Comparison of ENCODE assay signal across 1 cellular context in the genomic region with DNA sequence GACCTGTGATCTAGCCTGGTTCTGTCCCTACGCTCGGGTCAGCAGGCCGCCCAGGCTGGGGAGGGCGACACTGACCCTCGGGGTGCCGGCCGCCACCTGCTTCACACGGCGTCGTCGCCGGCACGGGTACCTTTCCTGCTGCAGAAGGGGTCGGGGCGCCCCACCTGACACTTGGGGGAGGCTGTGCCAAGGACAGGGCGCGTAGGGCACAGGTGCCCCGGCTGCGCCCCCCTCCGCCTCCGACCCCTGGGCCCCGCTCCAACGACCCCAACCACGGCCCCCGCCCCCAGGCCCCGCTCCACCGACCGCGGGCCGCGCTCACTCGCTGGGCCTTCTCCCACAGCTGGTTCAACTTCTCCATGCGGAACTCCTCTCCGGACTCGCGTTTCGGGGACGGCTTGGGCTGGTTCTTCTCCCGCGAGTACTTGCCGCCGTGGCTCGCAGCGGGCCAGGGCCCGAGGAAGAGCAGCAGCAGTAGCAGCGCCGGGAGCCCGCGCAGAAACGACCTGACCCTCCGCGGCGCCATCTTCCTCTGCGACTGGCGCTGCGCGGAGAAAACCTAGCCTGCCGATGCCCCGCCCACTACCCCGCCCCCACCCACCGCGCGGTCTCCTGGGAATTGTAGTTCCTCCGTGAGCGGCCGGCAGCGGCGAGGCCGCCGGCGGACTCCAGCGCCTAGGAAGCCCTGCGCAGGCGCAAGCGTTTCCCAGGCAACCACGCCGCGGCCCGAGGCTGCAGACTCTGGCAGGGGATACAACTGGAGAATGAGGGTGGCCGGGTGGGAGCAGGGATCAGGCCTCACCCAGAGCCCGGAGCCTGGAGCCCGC.
TF ChIP-seq lines count a peak whose summit lies in the region.

A gene with protein sequence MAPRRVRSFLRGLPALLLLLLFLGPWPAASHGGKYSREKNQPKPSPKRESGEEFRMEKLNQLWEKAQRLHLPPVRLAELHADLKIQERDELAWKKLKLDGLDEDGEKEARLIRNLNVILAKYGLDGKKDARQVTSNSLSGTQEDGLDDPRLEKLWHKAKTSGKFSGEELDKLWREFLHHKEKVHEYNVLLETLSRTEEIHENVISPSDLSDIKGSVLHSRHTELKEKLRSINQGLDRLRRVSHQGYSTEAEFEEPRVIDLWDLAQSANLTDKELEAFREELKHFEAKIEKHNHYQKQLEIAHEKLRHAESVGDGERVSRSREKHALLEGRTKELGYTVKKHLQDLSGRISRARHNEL (minus strand): TSS at position 536 of the 827 bp plus-strand sequence. CDS start 10 bp downstream, at position 526.

TF ChIP-seq in HEK293, 187 proteins besides CTCF, POLR2A, EP300 and RAD21 (continued from another document and continues in another):
- TF ChIP-seq, protein P1, sequence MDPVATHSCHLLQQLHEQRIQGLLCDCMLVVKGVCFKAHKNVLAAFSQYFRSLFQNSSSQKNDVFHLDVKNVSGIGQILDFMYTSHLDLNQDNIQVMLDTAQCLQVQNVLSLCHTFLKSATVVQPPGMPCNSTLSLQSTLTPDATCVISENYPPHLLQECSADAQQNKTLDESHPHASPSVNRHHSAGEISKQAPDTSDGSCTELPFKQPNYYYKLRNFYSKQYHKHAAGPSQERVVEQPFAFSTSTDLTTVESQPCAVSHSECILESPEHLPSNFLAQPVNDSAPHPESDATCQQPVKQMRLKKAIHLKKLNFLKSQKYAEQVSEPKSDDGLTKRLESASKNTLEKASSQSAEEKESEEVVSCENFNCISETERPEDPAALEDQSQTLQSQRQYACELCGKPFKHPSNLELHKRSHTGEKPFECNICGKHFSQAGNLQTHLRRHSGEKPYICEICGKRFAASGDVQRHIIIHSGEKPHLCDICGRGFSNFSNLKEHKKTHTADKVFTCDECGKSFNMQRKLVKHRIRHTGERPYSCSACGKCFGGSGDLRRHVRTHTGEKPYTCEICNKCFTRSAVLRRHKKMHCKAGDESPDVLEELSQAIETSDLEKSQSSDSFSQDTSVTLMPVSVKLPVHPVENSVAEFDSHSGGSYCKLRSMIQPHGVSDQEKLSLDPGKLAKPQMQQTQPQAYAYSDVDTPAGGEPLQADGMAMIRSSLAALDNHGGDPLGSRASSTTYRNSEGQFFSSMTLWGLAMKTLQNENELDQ (tag by site-specific recombination; IDR thresholded peaks at IDR 0.05; ENCODE audit: low read depth), result no peak
- TF ChIP-seq, protein P2, sequence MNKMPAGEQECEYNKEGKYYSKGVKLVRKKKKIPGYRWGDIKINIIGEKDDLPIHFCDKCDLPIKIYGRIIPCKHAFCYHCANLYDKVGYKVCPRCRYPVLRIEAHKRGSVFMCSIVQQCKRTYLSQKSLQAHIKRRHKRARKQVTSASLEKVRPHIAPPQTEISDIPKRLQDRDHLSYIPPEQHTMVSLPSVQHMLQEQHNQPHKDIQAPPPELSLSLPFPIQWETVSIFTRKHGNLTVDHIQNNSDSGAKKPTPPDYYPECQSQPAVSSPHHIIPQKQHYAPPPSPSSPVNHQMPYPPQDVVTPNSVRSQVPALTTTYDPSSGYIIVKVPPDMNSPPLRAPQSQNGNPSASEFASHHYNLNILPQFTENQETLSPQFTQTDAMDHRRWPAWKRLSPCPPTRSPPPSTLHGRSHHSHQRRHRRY (tag by site-specific recombination; IDR thresholded peaks at IDR 0.05), result no peak
- no peak for TF ChIP-seq ZNF132 (tag by site-specific recombination; IDR thresholded peaks at IDR 0.05; ENCODE audit: borderline replicate concordance)
- no peak for TF ChIP-seq ZNF311 (tag by site-specific recombination; IDR thresholded peaks at IDR 0.05; ENCODE audit: borderline replicate concordance)
- TF ChIP-seq ZNF423 (tag by site-specific recombination; IDR thresholded peaks at IDR 0.05), result no peak
- no peak for TF ChIP-seq ZNF211 (tag by site-specific recombination; IDR thresholded peaks at IDR 0.05; ENCODE audit: low read depth)
- no peak for TF ChIP-seq ZNF121 (tag by site-specific recombination; IDR thresholded peaks at IDR 0.05)
- TF ChIP-seq OVOL3 (tag by site-specific recombination; IDR thresholded peaks at IDR 0.05), result no peak
- TF ChIP-seq, protein P3, sequence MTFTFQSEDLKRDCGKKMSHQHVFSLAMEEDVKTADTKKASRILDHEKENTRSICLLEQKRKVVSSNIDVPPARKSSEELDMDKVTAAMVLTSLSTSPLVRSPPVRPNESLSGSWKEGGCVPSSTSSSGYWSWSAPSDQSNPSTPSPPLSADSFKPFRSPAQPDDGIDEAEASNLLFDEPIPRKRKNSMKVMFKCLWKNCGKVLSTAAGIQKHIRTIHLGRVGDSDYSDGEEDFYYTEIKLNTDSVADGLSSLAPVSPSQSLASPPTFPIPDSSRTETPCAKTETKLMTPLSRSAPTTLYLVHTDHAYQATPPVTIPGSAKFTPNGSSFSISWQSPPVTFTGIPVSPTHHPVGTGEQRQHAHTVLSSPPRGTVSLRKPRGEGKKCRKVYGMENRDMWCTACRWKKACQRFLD (tag by site-specific recombination; IDR thresholded peaks at IDR 0.05), result no peak
- TF ChIP-seq ZNF202 (tag by site-specific recombination; IDR thresholded peaks at IDR 0.05; ENCODE audit: borderline replicate concordance), result no peak
- no peak for TF ChIP-seq ZNF341 (tag by site-specific recombination; IDR thresholded peaks at IDR 0.05; ENCODE audit: low read depth)
- no peak for TF ChIP-seq ZNF48 (tag by site-specific recombination; IDR thresholded peaks at IDR 0.05)
- no peak for TF ChIP-seq MZF1 (tag by site-specific recombination; IDR thresholded peaks at IDR 0.05; ENCODE audit: borderline replicate concordance)
- no peak for TF ChIP-seq ZNF138 (tag by site-specific recombination; IDR thresholded peaks at IDR 0.05; ENCODE audit: borderline replicate concordance)
- TF ChIP-seq, protein P4, sequence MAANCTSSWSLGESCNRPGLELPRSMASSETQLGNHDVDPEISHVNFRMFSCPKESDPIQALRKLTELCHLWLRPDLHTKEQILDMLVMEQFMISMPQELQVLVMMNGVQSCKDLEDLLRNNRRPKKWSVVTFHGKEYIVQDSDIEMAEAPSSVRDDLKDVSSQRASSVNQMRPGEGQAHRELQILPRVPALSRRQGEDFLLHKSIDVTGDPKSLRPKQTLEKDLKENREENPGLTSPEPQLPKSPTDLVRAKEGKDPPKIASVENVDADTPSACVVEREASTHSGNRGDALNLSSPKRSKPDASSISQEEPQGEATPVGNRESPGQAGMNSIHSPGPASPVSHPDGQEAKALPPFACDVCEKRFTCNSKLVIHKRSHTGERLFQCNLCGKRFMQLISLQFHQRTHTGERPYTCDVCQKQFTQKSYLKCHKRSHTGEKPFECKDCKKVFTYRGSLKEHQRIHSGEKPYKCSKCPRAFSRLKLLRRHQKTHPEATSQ (tag by site-specific recombination; IDR thresholded peaks at IDR 0.05), result 0 out of 2 replicates have a peak, but pooled peaks have one; percentile 68
- TF ChIP-seq ZBTB7A (tag by site-specific recombination; IDR thresholded peaks at IDR 0.05; ENCODE audit: low read depth), result no peak
- TF ChIP-seq ZNF610 (tag by site-specific recombination; IDR thresholded peaks at IDR 0.05; ENCODE audit: borderline replicate concordance), result no peak
- TF ChIP-seq ZNF133 (tag by site-specific recombination; IDR thresholded peaks at IDR 0.05), result no peak
- TF ChIP-seq SP7 (tag by site-specific recombination; IDR thresholded peaks at IDR 0.05), result 0 out of 2 replicates have a peak, but pooled peaks have one; percentile 49
- no peak for TF ChIP-seq ZNF548 (tag by site-specific recombination; IDR thresholded peaks at IDR 0.05)
- TF ChIP-seq YY1 (tag by site-specific recombination; IDR thresholded peaks at IDR 0.05), result peak; percentile 74; the same call in 1 of the 2 replicates
- TF ChIP-seq ZNF146 (tag by site-specific recombination; IDR thresholded peaks at IDR 0.05), result no peak
- no peak for TF ChIP-seq ZNF626 (tag by site-specific recombination; IDR thresholded peaks at IDR 0.05)
- 0 out of 2 replicates have a peak, but pooled peaks have one; percentile 35 for TF ChIP-seq KLF8 (tag by site-specific recombination; IDR thresholded peaks at IDR 0.05)
- no peak for TF ChIP-seq ZNF791 (tag by site-specific recombination; IDR thresholded peaks at IDR 0.05)
- no peak for TF ChIP-seq FEZF1 (tag by site-specific recombination; IDR thresholded peaks at IDR 0.05)
- TF ChIP-seq SCRT1 (tag by site-specific recombination; IDR thresholded peaks at IDR 0.05; ENCODE audit: borderline replicate concordance), result no peak
- no peak for TF ChIP-seq ZNF549 (tag by site-specific recombination; IDR thresholded peaks at IDR 0.05)
- TF ChIP-seq SALL2 (tag by site-specific recombination; IDR thresholded peaks at IDR 0.05; ENCODE audit: borderline replicate concordance), result no peak
- TF ChIP-seq, protein P5, sequence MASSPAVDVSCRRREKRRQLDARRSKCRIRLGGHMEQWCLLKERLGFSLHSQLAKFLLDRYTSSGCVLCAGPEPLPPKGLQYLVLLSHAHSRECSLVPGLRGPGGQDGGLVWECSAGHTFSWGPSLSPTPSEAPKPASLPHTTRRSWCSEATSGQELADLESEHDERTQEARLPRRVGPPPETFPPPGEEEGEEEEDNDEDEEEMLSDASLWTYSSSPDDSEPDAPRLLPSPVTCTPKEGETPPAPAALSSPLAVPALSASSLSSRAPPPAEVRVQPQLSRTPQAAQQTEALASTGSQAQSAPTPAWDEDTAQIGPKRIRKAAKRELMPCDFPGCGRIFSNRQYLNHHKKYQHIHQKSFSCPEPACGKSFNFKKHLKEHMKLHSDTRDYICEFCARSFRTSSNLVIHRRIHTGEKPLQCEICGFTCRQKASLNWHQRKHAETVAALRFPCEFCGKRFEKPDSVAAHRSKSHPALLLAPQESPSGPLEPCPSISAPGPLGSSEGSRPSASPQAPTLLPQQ (tag by site-specific recombination; IDR thresholded peaks at IDR 0.05), result peak; percentile 60; the same call in 1 of the 2 replicates
- TF ChIP-seq ZNF555 (tag by site-specific recombination; conservative IDR thresholded peaks at IDR 0.05), result no peak
- no peak for TF ChIP-seq ZNF596 (tag by site-specific recombination; IDR thresholded peaks at IDR 0.05)
- no peak for TF ChIP-seq GLI4 (tag by site-specific recombination; IDR thresholded peaks at IDR 0.05)
- no peak for TF ChIP-seq ZNF843 (tag by site-specific recombination; IDR thresholded peaks at IDR 0.05)
- TF ChIP-seq ZNF777 (tag by site-specific recombination; IDR thresholded peaks at IDR 0.05; ENCODE audit: borderline replicate concordance), result no peak
- TF ChIP-seq, protein P6, sequence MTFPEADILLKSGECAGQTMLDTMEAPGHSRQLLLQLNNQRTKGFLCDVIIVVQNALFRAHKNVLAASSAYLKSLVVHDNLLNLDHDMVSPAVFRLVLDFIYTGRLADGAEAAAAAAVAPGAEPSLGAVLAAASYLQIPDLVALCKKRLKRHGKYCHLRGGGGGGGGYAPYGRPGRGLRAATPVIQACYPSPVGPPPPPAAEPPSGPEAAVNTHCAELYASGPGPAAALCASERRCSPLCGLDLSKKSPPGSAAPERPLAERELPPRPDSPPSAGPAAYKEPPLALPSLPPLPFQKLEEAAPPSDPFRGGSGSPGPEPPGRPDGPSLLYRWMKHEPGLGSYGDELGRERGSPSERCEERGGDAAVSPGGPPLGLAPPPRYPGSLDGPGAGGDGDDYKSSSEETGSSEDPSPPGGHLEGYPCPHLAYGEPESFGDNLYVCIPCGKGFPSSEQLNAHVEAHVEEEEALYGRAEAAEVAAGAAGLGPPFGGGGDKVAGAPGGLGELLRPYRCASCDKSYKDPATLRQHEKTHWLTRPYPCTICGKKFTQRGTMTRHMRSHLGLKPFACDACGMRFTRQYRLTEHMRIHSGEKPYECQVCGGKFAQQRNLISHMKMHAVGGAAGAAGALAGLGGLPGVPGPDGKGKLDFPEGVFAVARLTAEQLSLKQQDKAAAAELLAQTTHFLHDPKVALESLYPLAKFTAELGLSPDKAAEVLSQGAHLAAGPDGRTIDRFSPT (tag by site-specific recombination; IDR thresholded peaks at IDR 0.05), result no peak
- 0 out of 2 replicates have a peak, but pooled peaks have one; percentile 29 for TF ChIP-seq OSR2 (tag by site-specific recombination; IDR thresholded peaks at IDR 0.05)
- TF ChIP-seq, protein P7, sequence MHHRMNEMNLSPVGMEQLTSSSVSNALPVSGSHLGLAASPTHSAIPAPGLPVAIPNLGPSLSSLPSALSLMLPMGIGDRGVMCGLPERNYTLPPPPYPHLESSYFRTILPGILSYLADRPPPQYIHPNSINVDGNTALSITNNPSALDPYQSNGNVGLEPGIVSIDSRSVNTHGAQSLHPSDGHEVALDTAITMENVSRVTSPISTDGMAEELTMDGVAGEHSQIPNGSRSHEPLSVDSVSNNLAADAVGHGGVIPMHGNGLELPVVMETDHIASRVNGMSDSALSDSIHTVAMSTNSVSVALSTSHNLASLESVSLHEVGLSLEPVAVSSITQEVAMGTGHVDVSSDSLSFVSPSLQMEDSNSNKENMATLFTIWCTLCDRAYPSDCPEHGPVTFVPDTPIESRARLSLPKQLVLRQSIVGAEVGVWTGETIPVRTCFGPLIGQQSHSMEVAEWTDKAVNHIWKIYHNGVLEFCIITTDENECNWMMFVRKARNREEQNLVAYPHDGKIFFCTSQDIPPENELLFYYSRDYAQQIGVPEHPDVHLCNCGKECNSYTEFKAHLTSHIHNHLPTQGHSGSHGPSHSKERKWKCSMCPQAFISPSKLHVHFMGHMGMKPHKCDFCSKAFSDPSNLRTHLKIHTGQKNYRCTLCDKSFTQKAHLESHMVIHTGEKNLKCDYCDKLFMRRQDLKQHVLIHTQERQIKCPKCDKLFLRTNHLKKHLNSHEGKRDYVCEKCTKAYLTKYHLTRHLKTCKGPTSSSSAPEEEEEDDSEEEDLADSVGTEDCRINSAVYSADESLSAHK (tag by site-specific recombination; IDR thresholded peaks at IDR 0.05), result no peak
- no peak for TF ChIP-seq HOXC10 (CRISPR knock-in tag; IDR thresholded peaks at IDR 0.05)
- TF ChIP-seq, protein P8, sequence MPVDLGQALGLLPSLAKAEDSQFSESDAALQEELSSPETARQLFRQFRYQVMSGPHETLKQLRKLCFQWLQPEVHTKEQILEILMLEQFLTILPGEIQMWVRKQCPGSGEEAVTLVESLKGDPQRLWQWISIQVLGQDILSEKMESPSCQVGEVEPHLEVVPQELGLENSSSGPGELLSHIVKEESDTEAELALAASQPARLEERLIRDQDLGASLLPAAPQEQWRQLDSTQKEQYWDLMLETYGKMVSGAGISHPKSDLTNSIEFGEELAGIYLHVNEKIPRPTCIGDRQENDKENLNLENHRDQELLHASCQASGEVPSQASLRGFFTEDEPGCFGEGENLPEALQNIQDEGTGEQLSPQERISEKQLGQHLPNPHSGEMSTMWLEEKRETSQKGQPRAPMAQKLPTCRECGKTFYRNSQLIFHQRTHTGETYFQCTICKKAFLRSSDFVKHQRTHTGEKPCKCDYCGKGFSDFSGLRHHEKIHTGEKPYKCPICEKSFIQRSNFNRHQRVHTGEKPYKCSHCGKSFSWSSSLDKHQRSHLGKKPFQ (tag by site-specific recombination; IDR thresholded peaks at IDR 0.05), result no peak
- TF ChIP-seq ZNF707 (tag by site-specific recombination; IDR thresholded peaks at IDR 0.05), result no peak
- peak; percentile 49; the same call in 1 of the 2 replicates for TF ChIP-seq ZNF660 (tag by site-specific recombination; IDR thresholded peaks at IDR 0.05)
- no peak for TF ChIP-seq ZNF2 (tag by site-specific recombination; IDR thresholded peaks at IDR 0.05)
- no peak for TF ChIP-seq SETDB1 (IDR thresholded peaks at IDR 0.05; ENCODE audit: insufficient read length, low read length)
- TF ChIP-seq ZNF830 (tag by site-specific recombination; IDR thresholded peaks at IDR 0.05; ENCODE audit: low read depth), result no peak
- TF ChIP-seq, protein P9, sequence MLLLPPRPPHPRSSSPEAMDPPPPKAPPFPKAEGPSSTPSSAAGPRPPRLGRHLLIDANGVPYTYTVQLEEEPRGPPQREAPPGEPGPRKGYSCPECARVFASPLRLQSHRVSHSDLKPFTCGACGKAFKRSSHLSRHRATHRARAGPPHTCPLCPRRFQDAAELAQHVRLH (tag by site-specific recombination; IDR thresholded peaks at IDR 0.05), result no peak
- TF ChIP-seq ZNF223 (tag by site-specific recombination; IDR thresholded peaks at IDR 0.05), result no peak
- no peak for TF ChIP-seq ZNF214 (tag by site-specific recombination; IDR thresholded peaks at IDR 0.05; ENCODE audit: borderline replicate concordance)
- TF ChIP-seq ZNF560 (tag by site-specific recombination; IDR thresholded peaks at IDR 0.05; ENCODE audit: borderline replicate concordance), result no peak
